8 cellular contexts compared by ENCODE assay signal in the genomic region with DNA sequence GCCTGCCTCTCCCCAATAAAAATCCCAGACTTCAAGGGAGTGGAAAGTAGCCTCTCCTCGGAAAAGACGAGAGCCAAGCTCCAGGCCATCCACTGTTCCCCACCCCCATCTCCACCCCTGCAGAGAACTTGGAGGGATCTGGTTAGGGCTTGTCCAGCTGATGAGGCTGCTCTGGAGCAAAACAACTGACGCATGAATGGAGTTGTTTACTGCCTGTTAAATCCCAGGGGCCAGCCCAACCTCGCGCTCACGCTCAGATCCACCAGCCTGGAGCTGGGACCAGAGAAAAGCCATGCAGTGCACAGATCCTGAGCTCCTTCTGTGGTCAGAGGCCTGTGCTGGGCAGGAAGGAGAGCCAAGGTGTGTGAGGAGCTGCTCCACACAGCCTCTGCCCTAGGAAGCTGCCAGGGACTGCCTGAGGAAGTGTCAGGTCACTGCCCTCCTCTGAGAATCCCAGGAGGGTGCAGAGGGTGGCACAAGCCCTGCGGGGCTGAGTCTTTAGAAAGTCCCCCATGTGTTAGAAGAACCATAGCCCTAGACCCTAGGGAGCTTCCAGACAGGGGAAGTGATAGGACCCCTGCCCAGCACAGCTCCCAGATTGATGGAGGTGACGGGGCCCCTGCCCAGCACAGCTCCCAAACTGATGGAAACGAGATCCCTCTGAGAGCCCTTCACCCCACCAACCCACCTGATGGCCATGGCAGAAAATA.
DNase-seq lines count a peak whose midpoint lies in the region; ATAC-seq and TF ChIP-seq lines count a peak whose summit lies in the region.

No MANE protein-coding gene starts in this region.

- H3K27me3 ChIP-seq in dorsolateral prefrontal cortex (no peaks in the 10 kb centered on the region), thyroid gland (no peaks in the 10 kb centered on the region)

- 55 to 58% methylated on average over 7 to 9 of the region's 9 CpGs for WGBS in thyroid gland, 2 donors

- ATAC-seq in HG02642 (IDR thresholded peaks at IDR 0.05; ENCODE audit: poor library complexity, unreplicated experiment) (no peak), HG02759 (IDR thresholded peaks at IDR 0.05; ENCODE audit: unreplicated experiment) (no peak)

- no peaks in the 10 kb centered on the region for H3K9me3 ChIP-seq in thyroid gland

- peaks cover 14 to 74% of the 10 kb centered on the region in 2 donors for H3K4me1 ChIP-seq in thyroid gland

- peak overlapping the region; percentile 94 to 100 (median 99) for H3K27ac ChIP-seq in dorsolateral prefrontal cortex
- peak overlapping the region; percentile 51 to 90 (median 55) for H3K27ac ChIP-seq in thyroid gland

- no peak for TF ChIP-seq POLR2A in thyroid gland (IDR thresholded peaks at IDR 0.05)

- TF ChIP-seq CTCF in dorsolateral prefrontal cortex (IDR thresholded peaks at IDR 0.05 in 54 of 56, conservative IDR thresholded peaks at IDR 0.05 in 2 of 56; ENCODE audit: low read depth in 1 of 56, partially characterized antibody in 56 of 56): peak in 5 of 56 donors; percentile 10 to 14 (median 10)
- no peak for TF ChIP-seq CTCF in thyroid gland (IDR thresholded peaks at IDR 0.05)

- H3K4me3 ChIP-seq in dorsolateral prefrontal cortex: peak overlapping the region in 2 of 59 donors; percentile 15 to 28
- H3K4me3 ChIP-seq in thyroid gland (replicated peaks in 1 of 3): no peak overlapping the region

- H3K36me3 ChIP-seq in thyroid gland: no peaks in the 10 kb centered on the region

- intact Hi-C loops in dorsolateral prefrontal cortex (cut with DNase I) (no loop called here), thyroid gland (cut with DNase I) (no loop called here)

- DNase-seq in NCI-H2107 treated with DMSO at 0.1 percent for 48 hours (lab: John Stamatoyannopoulos, UW; ENCODE audit: unreplicated experiment) (peak; percentile 91), dorsolateral prefrontal cortex (peak in 9 of 10 donors; percentile 64 to 85 (median 79)), medulla oblongata (ENCODE audit: extremely low spot score) (peak; percentile 91), thyroid gland (peak; percentile 40 to 67), NCI-H1930 (lab: John Stamatoyannopoulos, UW) (no peak)
- DNase-seq in stimulated activated CD4-positive, alpha-beta T cell treated with anti-CD3 and anti-CD28 coated beads, Interleukin-15, amount 100 ng/mL, for 24 hours: no peak

Comparison
In these comparisons a context has a peak if more than half of its experiments do, and no peak if none do; other contexts are left out.
1. DNase-seq: peak in NCI-H2107 treated with DMSO at 0.1 percent for 48 hours (single experiment), dorsolateral prefrontal cortex (9 of 10), medulla oblongata (single experiment) and thyroid gland (2 of 2); none in NCI-H1930 (0 of 2) and stimulated activated CD4-positive, alpha-beta T cell treated with anti-CD3 and anti-CD28 coated beads, Interleukin-15, amount 100 ng/mL, for 24 hours (single experiment).